In the genomic region with DNA sequence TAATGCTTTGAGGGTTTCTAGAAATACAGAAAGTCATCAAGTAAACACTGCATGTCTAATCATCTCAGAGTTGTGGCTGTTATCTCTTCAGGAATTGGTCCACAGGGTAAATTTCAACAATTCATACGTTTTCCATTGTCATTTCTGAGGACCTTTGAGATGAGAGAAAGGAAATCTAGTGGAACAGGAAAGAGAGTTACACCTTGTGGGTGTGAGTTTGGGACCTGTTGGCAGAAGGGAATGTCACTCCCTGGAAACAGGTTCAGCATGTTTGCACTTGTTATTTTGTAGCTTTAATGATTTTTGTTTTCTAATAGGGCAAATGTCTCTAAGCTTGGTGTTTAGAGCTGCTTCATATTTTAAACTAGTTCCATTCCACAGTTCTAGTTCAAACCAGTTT, we compare ENCODE assay signal across 29 cellular contexts. TPM values are rescaled to one million over a fixed set of nuclear protein-coding genes. Genes with fewer than 3 reads are reported as not detected.
DNase-seq lines count a peak whose midpoint lies in the region; ATAC-seq, FAIRE-seq and TF ChIP-seq lines count a peak whose summit lies in the region.
"Had no signal": no experiment of that assay in that cellular context is flagged by ENCODE, and none has a peak within 500 bp of the region (broad histone marks: within the 10 kb centered on the region; RNA-seq: fewer than 3 reads in every experiment).

No MANE protein-coding gene starts in this region.

- peaks cover 7 to 8% of the 10 kb centered on the region in 2 experiments for H3K36me3 ChIP-seq in keratinocyte (ENCODE audit: control insufficient read depth in 2 of 2, extremely low read depth in 1 of 2, insufficient read depth in 2 of 2, low read length in 2 of 2)
- no peaks in the 10 kb centered on the region for H3K36me3 ChIP-seq in testis (ENCODE audit: low read depth, missing control alignments)
- peaks cover 0 to 25% of the 10 kb centered on the region in 2 donors for H3K36me3 ChIP-seq in left lung

- intact Hi-C loops in testis (cut with DNase I; ENCODE audit: low total_unique reads), result no loop called here
- intact Hi-C loops in left lung (cut with DNase I), result no loop called here

- no peaks in the 10 kb centered on the region for H3K9me3 Mint-ChIP-seq in activated T-cell treated with anti-CD3 and anti-CD28 coated beads, Interleukin-2, amount 50 U/mL, for 72 hours
- H3K9me3 Mint-ChIP-seq: activated CD4-positive, alpha-beta memory T cell treated with anti-CD3 and anti-CD28 coated beads, Interleukin-2, amount 10 ng/mL, durations not matched to agents 7 days and 5 days; activated naive CD4-positive, alpha-beta T cell treated with anti-CD3 and anti-CD28 coated beads, Interleukin-2, amount 50 U/mL, for 24 hours; activated T-helper 2 cell treated with anti-CD3 and anti-CD28 coated beads, Interferon-gamma antibody, Interleukin-2, Interleukin-4, amounts not matched to agents 10 μg/mL and 5 μg/mL and 100 μg/mL, durations not matched to agents 14 hours and 24 hours and 36 hours; immature natural killer cell; T-helper 1 cell treated with Interleukin-12 subunit alpha and Interleukin-12 subunit beta and Interleukin-4 antibody, amounts not matched to agents 30 μg/mL and 1 μg/mL, for 36 hours had no signal

- H3K9me3 ChIP-seq in T-helper 17 cell (ENCODE audit: control insufficient read depth, low read length, poor library complexity, severe bottlenecking) (no peaks in the 10 kb centered on the region), keratinocyte (ENCODE audit: control insufficient read depth, low read depth, low read length) (no peaks in the 10 kb centered on the region), testis (no peaks in the 10 kb centered on the region), left lung (no peaks in the 10 kb centered on the region)
- H3K9me3 ChIP-seq: HAP-1, right lobe of liver, upper lobe of right lung had no signal

- peaks cover 23% of the 10 kb centered on the region for H3K4me1 Mint-ChIP-seq in activated T-cell treated with anti-CD3 and anti-CD28 coated beads, Interleukin-2, amount 50 U/mL, for 72 hours (ENCODE audit: low read depth)
- peaks cover 24% of the 10 kb centered on the region for H3K4me1 Mint-ChIP-seq in T-helper 17 cell

- H3K27ac Mint-ChIP-seq in activated T-cell treated with anti-CD3 and anti-CD28 coated beads, Interleukin-2, amount 50 U/mL, for 72 hours, result peak overlapping the region; percentile 28
- H3K27ac Mint-ChIP-seq in T-helper 17 cell, result peak overlapping the region; percentile 27
- H3K27ac Mint-ChIP-seq: activated CD4-positive, alpha-beta memory T cell treated with anti-CD3 and anti-CD28 coated beads, Interleukin-2, amount 10 ng/mL, durations not matched to agents 7 days and 5 days; activated T-helper 2 cell treated with anti-CD3 and anti-CD28 coated beads, Interferon-gamma antibody, Interleukin-2, Interleukin-4, amounts not matched to agents 10 μg/mL and 5 μg/mL and 100 μg/mL, durations not matched to agents 14 hours and 24 hours and 36 hours; T-helper 1 cell treated with Interleukin-12 subunit alpha and Interleukin-12 subunit beta and Interleukin-4 antibody, amounts not matched to agents 30 μg/mL and 1 μg/mL, for 36 hours had no signal

- peak overlapping the region; percentile 18 for H3K27ac ChIP-seq in keratinocyte (ENCODE audit: control insufficient read depth, insufficient read depth, low read length)
- H3K27ac ChIP-seq in testis, result no peak overlapping the region
- H3K27ac ChIP-seq in left lung, result peak overlapping the region in 1 of 2 donors; percentile 1
- H3K27ac ChIP-seq: right lobe of liver, upper lobe of right lung had no signal

- H3K4me2 ChIP-seq in keratinocyte (ENCODE audit: control insufficient read depth, extremely low read depth, insufficient read depth, low read depth, low read length), result peak overlapping the region; percentile 35

- no peak for ATAC-seq in activated T-cell treated with anti-CD3 and anti-CD28 coated beads, Interleukin-2, amount 50 U/mL, for 72 hours (replicated peaks in 1 of 2)
- ATAC-seq in T-helper 17 cell (no peak), left lung (no peak), HG03520 (IDR thresholded peaks at IDR 0.05; ENCODE audit: unreplicated experiment) (no peak)
- ATAC-seq: right lobe of liver, SK-N-SH treated with all-trans-retinoic acid at 6 μM for 48 hours, upper lobe of right lung had no signal

- H3K9ac ChIP-seq in keratinocyte (ENCODE audit: control insufficient read depth, extremely low read depth, insufficient read depth, low read length), result no peak overlapping the region

- H3K4me3 ChIP-seq in keratinocyte (ENCODE audit: control insufficient read depth in 2 of 3, extremely low read depth in 1 of 3, insufficient read depth in 2 of 3, low read depth in 1 of 3, low read length in 3 of 3) (no peak overlapping the region), testis (no peak overlapping the region), left lung (no peak overlapping the region)
- H3K4me3 ChIP-seq: HAP-1, right lobe of liver, upper lobe of right lung had no signal

- H3K27me3 ChIP-seq in keratinocyte (ENCODE audit: control insufficient read depth, extremely low read depth, insufficient read depth, low read length) (no peaks in the 10 kb centered on the region), testis (no peaks in the 10 kb centered on the region), left lung (no peaks in the 10 kb centered on the region)
- H3K27me3 ChIP-seq: right lobe of liver, upper lobe of right lung had no signal

- DNase-seq in activated T-cell treated with anti-CD3 and anti-CD28 coated beads, Interleukin-2, amount 50 U/mL, for 72 hours, result no peak
- no peak for DNase-seq in activated T-cell treated with anti-CD3 and anti-CD28 coated beads, Interleukin-2, amount 50 U/mL, for 48 hours
- DNase-seq in T-helper 17 cell (no peak), keratinocyte (ENCODE audit: low read depth, low spot score) (no peak), testis (peak; percentile 6), UCSD-AML1 (lab: John Stamatoyannopoulos, UW; ENCODE audit: unreplicated experiment) (no peak), left lung (no peak)
- DNase-seq: activated CD4-positive, alpha-beta memory T cell treated with anti-CD3 and anti-CD28 coated beads, Interleukin-2, amount 10 ng/mL, durations not matched to agents 7 days and 5 days; activated CD4-positive, alpha-beta T cell treated with anti-CD3 and anti-CD28 coated beads for 1 hour; activated CD8-positive, alpha-beta memory T cell treated with anti-CD3 and anti-CD28 coated beads, Interleukin-2, amount 50 U/mL, for 4 hours; DND-41; GF-D8; immature natural killer cell; mesendoderm; NCI-H1105; NCI-H187; NCI-H510A; posterior cingulate gyrus; right lobe of liver; stimulated activated CD4-positive, alpha-beta T cell treated with anti-CD3 and anti-CD28 coated beads, Interleukin-4, amount 100 ng/mL, for 24 hours; upper lobe of right lung had no signal

- H3K9me1 ChIP-seq in keratinocyte (ENCODE audit: control insufficient read depth, extremely low read depth, insufficient read depth, low read length), result no peaks in the 10 kb centered on the region

- dilution Hi-C loops in keratinocyte (cut with MboI; ENCODE audit: extremely low pct_ligation_motif_present, low sequenced_read_pairs), result no loop called here

- no peak overlapping the region for H2AFZ ChIP-seq in keratinocyte (ENCODE audit: control insufficient read depth, low read length)

- H3K4me1 ChIP-seq in keratinocyte (ENCODE audit: control insufficient read depth, extremely low read depth, insufficient read depth, low read length) (peaks cover 19% of the 10 kb centered on the region), testis (peaks cover 14% of the 10 kb centered on the region), left lung (peaks cover 4 to 58% of the 10 kb centered on the region in 2 donors)

- TF ChIP-seq CTCF in keratinocyte (optimal IDR thresholded peaks at IDR 0.05 in 1 of 3, IDR thresholded peaks at IDR 0.05 in 1 of 3, conservative IDR thresholded peaks at IDR 0.05 in 1 of 3; ENCODE audit: extremely low read depth in 1 of 3, insufficient read depth in 2 of 3, low read length in 3 of 3), result no peak
- TF ChIP-seq CTCF in testis (IDR thresholded peaks at IDR 0.05), result no peak
- TF ChIP-seq CTCF in left lung (IDR thresholded peaks at IDR 0.05), result no peak

- TF ChIP-seq POLR2A in testis (IDR thresholded peaks at IDR 0.05), result no peak

- no peaks in the 10 kb centered on the region for H3K27me3 Mint-ChIP-seq in activated T-cell treated with anti-CD3 and anti-CD28 coated beads, Interleukin-2, amount 50 U/mL, for 72 hours (ENCODE audit: low read depth)
- H3K27me3 Mint-ChIP-seq in T-helper 17 cell, result no peaks in the 10 kb centered on the region
- H3K27me3 Mint-ChIP-seq: activated CD4-positive, alpha-beta memory T cell treated with anti-CD3 and anti-CD28 coated beads, Interleukin-2, amount 10 ng/mL, durations not matched to agents 7 days and 5 days; activated naive CD4-positive, alpha-beta T cell treated with anti-CD3 and anti-CD28 coated beads, Interleukin-2, amount 50 U/mL, for 24 hours had no signal

- peaks cover 9 to 11% of the 10 kb centered on the region in 2 donors for H3K36me3 Mint-ChIP-seq in activated T-cell treated with anti-CD3 and anti-CD28 coated beads, Interleukin-2, amount 50 U/mL, for 72 hours (ENCODE audit: insufficient read depth in 2 of 2)
- H3K36me3 Mint-ChIP-seq in T-helper 17 cell (ENCODE audit: low read depth), result no peaks in the 10 kb centered on the region

- no peaks in the 10 kb centered on the region for H4K20me1 ChIP-seq in keratinocyte (ENCODE audit: control insufficient read depth, extremely low read depth, insufficient read depth, low read length)

- 45 to 51% methylated on average over 1 of the region's 1 CpG for WGBS in testis, 2 donors

- no peak for FAIRE-seq in keratinocyte (lab: Jason Lieb, UNC)
- FAIRE-seq: A204.1, D721Med had no signal

- H3K79me2 ChIP-seq in keratinocyte (ENCODE audit: control insufficient read depth, insufficient read depth, low read length), result peaks cover 35% of the 10 kb centered on the region

- H3K4me3 Mint-ChIP-seq in activated T-cell treated with anti-CD3 and anti-CD28 coated beads, Interleukin-2, amount 50 U/mL, for 72 hours, result no peak overlapping the region
- no peak overlapping the region for H3K4me3 Mint-ChIP-seq in T-helper 17 cell
- H3K4me3 Mint-ChIP-seq: activated CD4-positive, alpha-beta memory T cell treated with anti-CD3 and anti-CD28 coated beads, Interleukin-2, amount 10 ng/mL, durations not matched to agents 7 days and 5 days; activated naive CD4-positive, alpha-beta T cell treated with anti-CD3 and anti-CD28 coated beads, Interleukin-2, amount 50 U/mL, for 24 hours; immature natural killer cell; T-helper 1 cell treated with Interleukin-12 subunit alpha and Interleukin-12 subunit beta and Interleukin-4 antibody, amounts not matched to agents 30 μg/mL and 1 μg/mL, for 36 hours had no signal

RNA-seq across cellular contexts. Expression of a gene that starts 5.5 kb away (rescaled TPM):
- 10 to 100 TPM; 50.2 to 57.1 TPM for total RNA-seq in activated T-cell treated with anti-CD3 and anti-CD28 coated beads, Interleukin-2, amount 50 U/mL, for 72 hours
- total RNA-seq in T-helper 17 cell (10 to 100 TPM; 63.4 to 70.8 TPM), testis (10 to 100 TPM; 34.6 to 37.3 TPM), left lung (10 to 100 TPM; 38.0 to 40.7 TPM)
- polyA plus RNA-seq in keratinocyte (13.6 to 15.9 TPM (median 15.7 TPM) in 3 replicates), testis (ENCODE audit: insufficient read depth, low read depth, low replicate concordance) (47.0 TPM)
- 12.9 TPM for polyA plus RNA-seq in keratinocyte (2011; ENCODE audit: low read depth)
- polyA plus RNA-seq in keratinocyte (2011; cell fraction: cytosol; rRNA removed), result 14.8 and 21.7 TPM in 2 replicates
- polyA plus RNA-seq in keratinocyte (2011; cell fraction: nucleus; rRNA removed), result 11.4 and 12.2 TPM in 2 replicates
- 18.9 and 27.1 TPM in 2 replicates for polyA plus RNA-seq in keratinocyte (2012; ENCODE audit: low replicate concordance)
- 1.6 to 7.2 TPM (median 5.6 TPM) in 3 replicates for polyA minus RNA-seq in keratinocyte
- polyA minus RNA-seq in keratinocyte (2011; cell fraction: cytosol; rRNA and poly(A)+ RNA removed), result 9.6 TPM
- 4.1 and 7.2 TPM in 2 replicates for polyA minus RNA-seq in keratinocyte (2011; cell fraction: nucleus; rRNA and poly(A)+ RNA removed)

RNA-seq across cellular contexts. Expression of a gene that starts 17.8 kb away (rescaled TPM):
- 10 to 100 TPM in 1 of 2 donors, 1 to 10 TPM in 1; 9.4 to 10.2 TPM for total RNA-seq in activated T-cell treated with anti-CD3 and anti-CD28 coated beads, Interleukin-2, amount 50 U/mL, for 72 hours
- 10 to 100 TPM; 27.8 to 30.6 TPM for total RNA-seq in T-helper 17 cell
- 0.21 to 0.36 TPM (median 0.24 TPM) in 3 replicates for polyA plus RNA-seq in keratinocyte
- 0.04 TPM for polyA plus RNA-seq in keratinocyte (2011; ENCODE audit: low read depth)
- 0.14 and 0.19 TPM in 2 replicates for polyA plus RNA-seq in keratinocyte (2011; cell fraction: cytosol; rRNA removed)
- 0.25 and 0.29 TPM in 2 replicates for polyA plus RNA-seq in keratinocyte (2011; cell fraction: nucleus; rRNA removed)
- polyA plus RNA-seq in keratinocyte (2012; ENCODE audit: low replicate concordance), result 0.07 and 0.24 TPM in 2 replicates
- polyA minus RNA-seq in keratinocyte, result 0.16 to 0.86 TPM (median 0.20 TPM) in 3 replicates
- polyA minus RNA-seq in keratinocyte (2011; cell fraction: cytosol; rRNA and poly(A)+ RNA removed), result not detected
- polyA minus RNA-seq in keratinocyte (2011; cell fraction: nucleus; rRNA and poly(A)+ RNA removed), result 0.11 and 0.31 TPM in 2 replicates
- 10 to 100 TPM; 31.2 to 47.8 TPM for total RNA-seq in testis
- 82.3 TPM for polyA plus RNA-seq in testis (ENCODE audit: insufficient read depth, low read depth, low replicate concordance)
- total RNA-seq in left lung, result 1 to 10 TPM; 2.4 to 6.3 TPM

RNA-seq across cellular contexts. Expression of a gene that starts 20.3 kb away (rescaled TPM):
- total RNA-seq in activated T-cell treated with anti-CD3 and anti-CD28 coated beads, Interleukin-2, amount 50 U/mL, for 72 hours, result 10 to 100 TPM; 25.9 to 29.4 TPM
- 10 to 100 TPM; 24.3 to 32.9 TPM for total RNA-seq in T-helper 17 cell
- 73.6 to 151 TPM (median 89.7 TPM) in 3 replicates for polyA plus RNA-seq in keratinocyte
- polyA plus RNA-seq in keratinocyte (2011; ENCODE audit: low read depth), result 92.6 TPM
- 110 and 195 TPM in 2 replicates for polyA plus RNA-seq in keratinocyte (2011; cell fraction: cytosol; rRNA removed)
- polyA plus RNA-seq in keratinocyte (2011; cell fraction: nucleus; rRNA removed), result 40.9 and 75.6 TPM in 2 replicates
- 117 and 146 TPM in 2 replicates for polyA plus RNA-seq in keratinocyte (2012; ENCODE audit: low replicate concordance)
- 5.0 to 54.0 TPM (median 21.2 TPM) in 3 replicates for polyA minus RNA-seq in keratinocyte
- polyA minus RNA-seq in keratinocyte (2011; cell fraction: cytosol; rRNA and poly(A)+ RNA removed), result 72.1 TPM
- polyA minus RNA-seq in keratinocyte (2011; cell fraction: nucleus; rRNA and poly(A)+ RNA removed), result 19.4 and 44.3 TPM in 2 replicates
- total RNA-seq in testis, result 10 to 100 TPM; 27.9 to 42.0 TPM
- polyA plus RNA-seq in testis (ENCODE audit: insufficient read depth, low read depth, low replicate concordance), result 38.5 TPM
- 10 to 100 TPM; 46.9 to 66.7 TPM for total RNA-seq in left lung

RNA-seq across cellular contexts. Expression of a gene that starts 54.2 kb away (rescaled TPM):
- total RNA-seq in activated T-cell treated with anti-CD3 and anti-CD28 coated beads, Interleukin-2, amount 50 U/mL, for 72 hours, result 1 to 10 TPM; 7.5 to 9.5 TPM
- total RNA-seq in T-helper 17 cell (10 to 100 TPM; 13.2 to 19.0 TPM), testis (10 to 100 TPM; 34.7 to 40.4 TPM), left lung (10 to 100 TPM; 15.2 to 18.5 TPM)
- polyA plus RNA-seq in keratinocyte (32.8 to 54.7 TPM (median 54.2 TPM) in 3 replicates), testis (ENCODE audit: insufficient read depth, low read depth, low replicate concordance) (40.5 TPM)
- 37.5 TPM for polyA plus RNA-seq in keratinocyte (2011; ENCODE audit: low read depth)
- polyA plus RNA-seq in keratinocyte (2011; cell fraction: cytosol; rRNA removed), result 28.9 and 58.9 TPM in 2 replicates
- polyA plus RNA-seq in keratinocyte (2011; cell fraction: nucleus; rRNA removed), result 69.8 and 89.9 TPM in 2 replicates
- 24.7 and 25.9 TPM in 2 replicates for polyA plus RNA-seq in keratinocyte (2012; ENCODE audit: low replicate concordance)
- 12.4 to 69.0 TPM (median 54.8 TPM) in 3 replicates for polyA minus RNA-seq in keratinocyte
- polyA minus RNA-seq in keratinocyte (2011; cell fraction: cytosol; rRNA and poly(A)+ RNA removed), result 54.5 TPM
- 54.8 and 87.1 TPM in 2 replicates for polyA minus RNA-seq in keratinocyte (2011; cell fraction: nucleus; rRNA and poly(A)+ RNA removed)
